In the genomic region with DNA sequence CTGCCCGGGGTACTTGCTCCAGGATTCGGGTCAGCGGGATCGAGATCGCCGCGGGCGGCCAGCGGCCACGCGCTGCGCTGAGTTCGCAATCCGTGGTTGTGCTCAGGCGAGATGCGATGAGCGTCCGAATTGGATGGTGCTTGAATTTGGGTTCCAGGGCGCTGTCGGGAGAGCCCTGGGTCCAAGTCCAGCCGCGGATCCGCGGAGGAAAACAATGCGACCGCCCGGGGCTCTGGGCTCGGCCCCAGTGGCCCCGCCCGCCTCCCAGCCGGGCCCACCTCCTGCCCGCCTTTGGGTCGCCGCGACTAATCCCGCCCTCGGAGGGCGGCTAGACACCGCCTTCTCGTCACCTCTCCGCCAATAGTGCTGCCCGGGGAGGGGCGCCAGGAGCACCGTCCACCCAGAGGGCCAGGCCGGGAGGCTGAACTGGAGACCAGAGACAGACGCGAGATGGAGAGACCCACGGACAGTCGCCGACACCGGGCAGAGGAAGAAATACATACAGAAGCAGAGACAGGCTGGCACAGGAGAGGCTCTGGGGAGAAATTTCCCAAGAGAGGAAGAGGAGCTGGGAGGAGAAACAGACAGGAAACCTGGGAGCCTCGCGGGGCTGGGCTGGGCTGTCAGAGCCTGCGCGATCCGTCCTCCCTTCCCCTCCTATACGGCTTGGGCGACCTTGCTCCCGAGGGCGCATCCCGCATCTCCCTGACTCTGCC, we compare ENCODE assay signal across 8 cellular contexts. TPM values are rescaled to one million over a fixed set of nuclear protein-coding genes. Genes with fewer than 3 reads are reported as not detected.
A peak's percentile ranks its signal among the peaks of the same experiment; 100 is the strongest.
DNase-seq lines count a peak whose midpoint lies in the region; ATAC-seq and TF ChIP-seq lines count a peak whose summit lies in the region.

A gene with protein sequence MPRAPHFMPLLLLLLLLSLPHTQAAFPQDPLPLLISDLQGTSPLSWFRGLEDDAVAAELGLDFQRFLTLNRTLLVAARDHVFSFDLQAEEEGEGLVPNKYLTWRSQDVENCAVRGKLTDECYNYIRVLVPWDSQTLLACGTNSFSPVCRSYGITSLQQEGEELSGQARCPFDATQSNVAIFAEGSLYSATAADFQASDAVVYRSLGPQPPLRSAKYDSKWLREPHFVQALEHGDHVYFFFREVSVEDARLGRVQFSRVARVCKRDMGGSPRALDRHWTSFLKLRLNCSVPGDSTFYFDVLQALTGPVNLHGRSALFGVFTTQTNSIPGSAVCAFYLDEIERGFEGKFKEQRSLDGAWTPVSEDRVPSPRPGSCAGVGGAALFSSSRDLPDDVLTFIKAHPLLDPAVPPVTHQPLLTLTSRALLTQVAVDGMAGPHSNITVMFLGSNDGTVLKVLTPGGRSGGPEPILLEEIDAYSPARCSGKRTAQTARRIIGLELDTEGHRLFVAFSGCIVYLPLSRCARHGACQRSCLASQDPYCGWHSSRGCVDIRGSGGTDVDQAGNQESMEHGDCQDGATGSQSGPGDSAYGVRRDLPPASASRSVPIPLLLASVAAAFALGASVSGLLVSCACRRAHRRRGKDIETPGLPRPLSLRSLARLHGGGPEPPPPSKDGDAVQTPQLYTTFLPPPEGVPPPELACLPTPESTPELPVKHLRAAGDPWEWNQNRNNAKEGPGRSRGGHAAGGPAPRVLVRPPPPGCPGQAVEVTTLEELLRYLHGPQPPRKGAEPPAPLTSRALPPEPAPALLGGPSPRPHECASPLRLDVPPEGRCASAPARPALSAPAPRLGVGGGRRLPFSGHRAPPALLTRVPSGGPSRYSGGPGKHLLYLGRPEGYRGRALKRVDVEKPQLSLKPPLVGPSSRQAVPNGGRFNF (minus strand): TSS at position 216 of the 716 bp plus-strand sequence. CDS start 4,010 bp downstream, outside the sequence.

- no peaks in the 10 kb centered on the region for H3K79me2 ChIP-seq in smooth muscle cell (ENCODE audit: low read depth)

- H3K4me3 Mint-ChIP-seq in WTC11 (peak within 1 kb of the TSS; percentile 93), immature natural killer cell (peak within 1 kb of the TSS; percentile 85 to 98 (median 96))

- no peaks in the 10 kb centered on the region for H3K36me3 ChIP-seq in smooth muscle cell (ENCODE audit: low read depth)

- H3K36me3 Mint-ChIP-seq in WTC11 (no peaks in the 10 kb centered on the region), immature natural killer cell (peaks cover 0 to 3% (median 0%) of the 10 kb centered on the region in 3 donors)

- POLR2A ChIA-PET in WTC11 (lab: Charles Lee), result interaction anchor here (1.5 kb wide), 1 partner anchor 15 kb away, joined by 3 read pairs; no protein-coding TSS in a partner anchor

- H3K27ac Mint-ChIP-seq in WTC11 (no peak within 1 kb of the TSS), immature natural killer cell (peak within 1 kb of the TSS; percentile 51 to 95 (median 78))

- peak; percentile 48 for TF ChIP-seq POLR2A in GM18951 (IDR thresholded peaks at IDR 0.05; ENCODE audit: extremely low read depth, insufficient read depth, insufficient read length)

- WGBS in smooth muscle cell (ENCODE audit: low lambda C conversion rate), result under 1% methylated on average over 43 of the region's 61 CpGs

- H3K9me3 Mint-ChIP-seq in WTC11, result no peaks in the 10 kb centered on the region
- no peaks in the 10 kb centered on the region for H3K9me3 Mint-ChIP-seq in immature natural killer cell

- peak within 1 kb of the TSS; percentile 96 for H3K4me2 ChIP-seq in smooth muscle cell

- CTCF ChIA-PET in WTC11 (lab: Charles Lee), result interaction anchor here (1.0 to 1.4 kb wide), 2 partner anchors 15 to 47 kb away, joined by 3 to 13 read pairs; no protein-coding TSS in a partner anchor

- peak within 1 kb of the TSS; percentile 64 for H2AFZ ChIP-seq in smooth muscle cell (ENCODE audit: low read depth)

- H3K4me3 ChIP-seq in smooth muscle cell, result peak within 1 kb of the TSS; percentile 78

- H3K27ac ChIP-seq in caudate nucleus (ENCODE audit: low read depth, low read length), result peak within 1 kb of the TSS; percentile 76
- peak within 1 kb of the TSS; percentile 45 for H3K27ac ChIP-seq in smooth muscle cell (ENCODE audit: low read depth)

- H3K27me3 ChIP-seq in smooth muscle cell (ENCODE audit: low read depth), result no peaks in the 10 kb centered on the region

- no peaks in the 10 kb centered on the region for H3K9me3 ChIP-seq in smooth muscle cell (replicated peaks; ENCODE audit: low read depth)

- peaks cover 8% of the 10 kb centered on the region for H3F3A ChIP-seq in smooth muscle cell (ENCODE audit: low read depth)

- ATAC-seq in HG03175 (IDR thresholded peaks at IDR 0.05; ENCODE audit: unreplicated experiment), result peak; percentile 93
- ATAC-seq in WTC11, result peak; percentile 92

- in situ Hi-C loops in GM18951 (cut with MboI; ENCODE audit: low sequenced_read_pairs, unreplicated experiment), result no loop called here

- DNase-seq in AG08395 (ENCODE audit: low spot score) (peak; percentile 96), NCI-H2227 (lab: John Stamatoyannopoulos, UW; ENCODE audit: unreplicated experiment) (peak; percentile 94), WTC11 (ENCODE audit: low spot score) (peak; percentile 94), caudate nucleus (lab: John Stamatoyannopoulos, UW) (peak; percentile 48 to 99 (median 94)), immature natural killer cell (peak; percentile 85 to 88 (median 86)), smooth muscle cell (lab: John Stamatoyannopoulos, UW; ENCODE audit: unreplicated experiment) (peak; percentile 69)

- no peak for TF ChIP-seq CTCF in WTC11 (IDR thresholded peaks at IDR 0.05)
- TF ChIP-seq CTCF in smooth muscle cell (IDR thresholded peaks at IDR 0.05; ENCODE audit: borderline replicate concordance, insufficient read depth, poor library complexity, severe bottlenecking), result no peak

- H3K4me1 ChIP-seq in smooth muscle cell (ENCODE audit: low read depth), result peaks cover 17% of the 10 kb centered on the region

- peak within 1 kb of the TSS; percentile 35 for H3K9ac ChIP-seq in smooth muscle cell (ENCODE audit: low read depth)

- peaks cover 44% of the 10 kb centered on the region for H3K27me3 Mint-ChIP-seq in WTC11 (ENCODE audit: low read depth)
- peaks cover 0 to 5% (median 1%) of the 10 kb centered on the region in 3 donors for H3K27me3 Mint-ChIP-seq in immature natural killer cell (ENCODE audit: low read depth in 3 of 3)

- H3K4me1 Mint-ChIP-seq in WTC11 (peaks cover 38% of the 10 kb centered on the region), immature natural killer cell (peaks cover 13 to 18% of the 10 kb centered on the region in 2 donors)

- no peaks in the 10 kb centered on the region for H4K20me1 ChIP-seq in smooth muscle cell (ENCODE audit: low read depth)

TF ChIP-seq in WTC11, 78 proteins besides CTCF, POLR2A, EP300 and RAD21 (continues in another document):
- peak; percentile 48; the same call in 1 of the 2 replicates for TF ChIP-seq TEAD1 (CRISPR knock-in tag; IDR thresholded peaks at IDR 0.05)
- TF ChIP-seq FOXJ3 (CRISPR knock-in tag; IDR thresholded peaks at IDR 0.05; ENCODE audit: borderline replicate concordance), result no peak
- no peak for TF ChIP-seq CBFB (CRISPR knock-in tag; IDR thresholded peaks at IDR 0.05; ENCODE audit: low read depth)
- TF ChIP-seq NR3C1 (CRISPR knock-in tag; conservative IDR thresholded peaks at IDR 0.05; ENCODE audit: low read depth), result no peak
- TF ChIP-seq, protein P1, sequence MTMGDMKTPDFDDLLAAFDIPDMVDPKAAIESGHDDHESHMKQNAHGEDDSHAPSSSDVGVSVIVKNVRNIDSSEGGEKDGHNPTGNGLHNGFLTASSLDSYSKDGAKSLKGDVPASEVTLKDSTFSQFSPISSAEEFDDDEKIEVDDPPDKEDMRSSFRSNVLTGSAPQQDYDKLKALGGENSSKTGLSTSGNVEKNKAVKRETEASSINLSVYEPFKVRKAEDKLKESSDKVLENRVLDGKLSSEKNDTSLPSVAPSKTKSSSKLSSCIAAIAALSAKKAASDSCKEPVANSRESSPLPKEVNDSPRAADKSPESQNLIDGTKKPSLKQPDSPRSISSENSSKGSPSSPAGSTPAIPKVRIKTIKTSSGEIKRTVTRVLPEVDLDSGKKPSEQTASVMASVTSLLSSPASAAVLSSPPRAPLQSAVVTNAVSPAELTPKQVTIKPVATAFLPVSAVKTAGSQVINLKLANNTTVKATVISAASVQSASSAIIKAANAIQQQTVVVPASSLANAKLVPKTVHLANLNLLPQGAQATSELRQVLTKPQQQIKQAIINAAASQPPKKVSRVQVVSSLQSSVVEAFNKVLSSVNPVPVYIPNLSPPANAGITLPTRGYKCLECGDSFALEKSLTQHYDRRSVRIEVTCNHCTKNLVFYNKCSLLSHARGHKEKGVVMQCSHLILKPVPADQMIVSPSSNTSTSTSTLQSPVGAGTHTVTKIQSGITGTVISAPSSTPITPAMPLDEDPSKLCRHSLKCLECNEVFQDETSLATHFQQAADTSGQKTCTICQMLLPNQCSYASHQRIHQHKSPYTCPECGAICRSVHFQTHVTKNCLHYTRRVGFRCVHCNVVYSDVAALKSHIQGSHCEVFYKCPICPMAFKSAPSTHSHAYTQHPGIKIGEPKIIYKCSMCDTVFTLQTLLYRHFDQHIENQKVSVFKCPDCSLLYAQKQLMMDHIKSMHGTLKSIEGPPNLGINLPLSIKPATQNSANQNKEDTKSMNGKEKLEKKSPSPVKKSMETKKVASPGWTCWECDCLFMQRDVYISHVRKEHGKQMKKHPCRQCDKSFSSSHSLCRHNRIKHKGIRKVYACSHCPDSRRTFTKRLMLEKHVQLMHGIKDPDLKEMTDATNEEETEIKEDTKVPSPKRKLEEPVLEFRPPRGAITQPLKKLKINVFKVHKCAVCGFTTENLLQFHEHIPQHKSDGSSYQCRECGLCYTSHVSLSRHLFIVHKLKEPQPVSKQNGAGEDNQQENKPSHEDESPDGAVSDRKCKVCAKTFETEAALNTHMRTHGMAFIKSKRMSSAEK (CRISPR knock-in tag; IDR thresholded peaks at IDR 0.05; ENCODE audit: borderline replicate concordance), result no peak
- TF ChIP-seq NR1H2 (CRISPR knock-in tag; IDR thresholded peaks at IDR 0.05), result no peak
- TF ChIP-seq, protein P2, sequence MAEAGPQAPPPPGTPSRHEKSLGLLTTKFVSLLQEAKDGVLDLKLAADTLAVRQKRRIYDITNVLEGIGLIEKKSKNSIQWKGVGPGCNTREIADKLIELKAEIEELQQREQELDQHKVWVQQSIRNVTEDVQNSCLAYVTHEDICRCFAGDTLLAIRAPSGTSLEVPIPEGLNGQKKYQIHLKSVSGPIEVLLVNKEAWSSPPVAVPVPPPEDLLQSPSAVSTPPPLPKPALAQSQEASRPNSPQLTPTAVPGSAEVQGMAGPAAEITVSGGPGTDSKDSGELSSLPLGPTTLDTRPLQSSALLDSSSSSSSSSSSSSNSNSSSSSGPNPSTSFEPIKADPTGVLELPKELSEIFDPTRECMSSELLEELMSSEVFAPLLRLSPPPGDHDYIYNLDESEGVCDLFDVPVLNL (CRISPR knock-in tag; IDR thresholded peaks at IDR 0.05; ENCODE audit: borderline replicate concordance, low read depth), result no peak
- no peak for TF ChIP-seq NFATC4 (CRISPR knock-in tag; IDR thresholded peaks at IDR 0.05)
- TF ChIP-seq ZNF232 (CRISPR knock-in tag; IDR thresholded peaks at IDR 0.05), result 0 out of 2 replicates have a peak, but pooled peaks have one; percentile 40

RNA-seq across cellular contexts. Expression of the gene that starts here (rescaled TPM):
- total RNA-seq in WTC11 (2021) (16.3 to 21.0 TPM (median 18.1 TPM) in 3 replicates), smooth muscle cell (9.3 and 9.5 TPM in 2 replicates)
- polyA plus RNA-seq in immature natural killer cell (1 to 10 TPM in 1 of 3 donors, under 1 TPM in 2; 0.23 to 1.5 (median 0.54) TPM), smooth muscle cell (8.1 and 10.4 TPM in 2 replicates)

Comparison
In these comparisons a context has a peak if more than half of its experiments do, and no peak if none do; other contexts are left out.
1. Peak in every context shown above with its lines: DNase-seq, ATAC-seq, H3K4me3 ChIP-seq and H3K27ac ChIP-seq.